Comparison of ENCODE assay signal across 12 cellular contexts in genomic region chr11:14503023-14503422, GRCh38.
"Had no signal": no experiment of that assay in that cellular context is flagged by ENCODE, and none has a peak within 500 bp of the region (broad histone marks: within the 10 kb centered on the region; RNA-seq: fewer than 3 reads in every experiment).

No MANE protein-coding gene starts in this region.

- H3K27me3 Mint-ChIP-seq: activated CD4-positive, alpha-beta T cell treated with anti-CD3 and anti-CD28 coated beads, Interleukin-2, amount 10 ng/mL, durations not matched to agents 24 days and 14 days; activated naive CD4-positive, alpha-beta T cell treated with anti-CD3 and anti-CD28 coated beads, Interleukin-2, amount 50 U/mL, for 24 hours; activated T-cell treated with anti-CD3 and anti-CD28 coated beads, Interleukin-2, amount 50 U/mL, for 24 hours; memory B cell; stimulated activated memory B cell treated with anti-CD40 and anti-IgM and Interleukin-4, amounts not matched to agents 10 μg/mL and 1 μg/mL and 100 μg/mL, for 72 hours had no signal

- H3K4me1 ChIP-seq: breast epithelium had no signal

- H3K27ac Mint-ChIP-seq: activated CD4-positive, alpha-beta T cell treated with anti-CD3 and anti-CD28 coated beads, Interleukin-2, amount 10 ng/mL, durations not matched to agents 24 days and 14 days; activated naive CD4-positive, alpha-beta T cell treated with anti-CD3 and anti-CD28 coated beads, Interleukin-2, amount 50 U/mL, for 24 hours; memory B cell; stimulated activated memory B cell treated with anti-CD40 and anti-IgM and Interleukin-4, amounts not matched to agents 10 μg/mL and 1 μg/mL and 100 μg/mL, for 72 hours had no signal

- H3K9me3 ChIP-seq: breast epithelium, left ventricle myocardium inferior had no signal

- H3K4me3 Mint-ChIP-seq: activated CD4-positive, alpha-beta T cell treated with anti-CD3 and anti-CD28 coated beads, Interleukin-2, amount 10 ng/mL, durations not matched to agents 24 days and 14 days; activated naive CD4-positive, alpha-beta T cell treated with anti-CD3 and anti-CD28 coated beads, Interleukin-2, amount 50 U/mL, for 24 hours; activated T-cell treated with anti-CD3 and anti-CD28 coated beads, Interleukin-2, amount 50 U/mL, for 24 hours; memory B cell; natural killer cell; stimulated activated memory B cell treated with anti-CD40 and anti-IgM and Interleukin-4, amounts not matched to agents 10 μg/mL and 1 μg/mL and 100 μg/mL, for 72 hours; T-helper 1 cell treated with Interleukin-12 subunit alpha and Interleukin-12 subunit beta and Interleukin-4 antibody, amounts not matched to agents 30 μg/mL and 1 μg/mL, for 36 hours had no signal

- ATAC-seq: natural killer cell; stimulated activated memory B cell treated with anti-CD40 and anti-IgM and Interleukin-4, amounts not matched to agents 10 μg/mL and 1 μg/mL and 100 μg/mL, for 72 hours had no signal

- H3K27me3 ChIP-seq: breast epithelium had no signal

- H3K9me3 Mint-ChIP-seq: activated CD4-positive, alpha-beta T cell treated with anti-CD3 and anti-CD28 coated beads, Interleukin-2, amount 10 ng/mL, durations not matched to agents 24 days and 14 days; activated naive CD4-positive, alpha-beta T cell treated with anti-CD3 and anti-CD28 coated beads, Interleukin-2, amount 50 U/mL, for 24 hours; activated T-cell treated with anti-CD3 and anti-CD28 coated beads, Interleukin-2, amount 50 U/mL, for 24 hours; memory B cell; natural killer cell; stimulated activated memory B cell treated with anti-CD40 and anti-IgM and Interleukin-4, amounts not matched to agents 10 μg/mL and 1 μg/mL and 100 μg/mL, for 72 hours; T-helper 1 cell treated with Interleukin-12 subunit alpha and Interleukin-12 subunit beta and Interleukin-4 antibody, amounts not matched to agents 30 μg/mL and 1 μg/mL, for 36 hours had no signal

- DNase-seq: activated CD4-positive, alpha-beta T cell treated with anti-CD3 and anti-CD28 coated beads, Interleukin-2, amount 10 ng/mL, durations not matched to agents 24 days and 14 days; activated effector memory CD4-positive, alpha-beta T cell treated with Interleukin-2 at 50 U/mL for 16 hours; activated T-cell treated with anti-CD3 and anti-CD28 coated beads, Interleukin-2, amount 50 U/mL, for 24 hours; left ventricle myocardium inferior; natural killer cell; retina; stimulated activated CD4-positive, alpha-beta T cell treated with anti-CD3 and anti-CD28 coated beads, Interleukin-2, amount 100 ng/mL, for 48 hours had no signal

- H3K4me3 ChIP-seq: breast epithelium, left ventricle myocardium inferior had no signal

- H3K27ac ChIP-seq: breast epithelium, left ventricle myocardium inferior had no signal
